8 cellular contexts compared by ENCODE assay signal in the genomic region with DNA sequence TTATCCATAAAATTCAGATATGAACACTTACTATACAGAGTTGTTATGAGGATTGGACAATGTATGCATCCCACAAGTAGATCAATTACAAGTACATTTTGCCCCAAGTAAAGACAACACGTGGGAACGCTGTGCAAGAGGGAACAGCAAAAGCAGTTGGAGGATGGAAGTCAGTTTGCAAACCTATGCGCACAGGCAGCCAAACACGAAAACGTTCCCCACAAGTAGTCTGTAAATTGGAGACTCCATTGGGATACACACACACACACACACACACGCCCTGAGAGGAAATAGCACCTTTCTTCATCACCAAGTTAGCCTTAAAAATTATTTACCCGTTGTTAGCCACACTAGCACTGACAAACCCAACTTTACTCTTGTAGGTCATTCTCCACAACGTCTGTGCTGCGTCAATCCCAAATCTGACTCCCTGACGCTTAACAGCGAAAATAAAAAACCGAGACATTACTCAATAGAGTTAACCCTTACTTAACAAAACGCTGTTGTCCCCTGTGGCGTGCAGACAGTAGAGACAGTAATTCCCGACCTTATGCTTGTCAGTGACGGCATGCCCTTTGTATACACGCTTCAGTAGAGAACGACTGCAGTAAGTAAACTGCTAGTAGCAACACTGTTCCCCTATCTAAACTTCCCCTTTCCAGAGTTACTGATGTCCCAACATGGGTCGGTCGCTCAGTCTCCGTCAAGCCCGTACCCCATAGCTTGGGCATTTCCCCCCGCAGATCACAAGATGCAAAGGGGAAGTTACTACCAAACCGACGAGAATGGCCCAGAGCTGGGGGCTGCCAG. TPM values are rescaled to one million over a fixed set of nuclear protein-coding genes. Genes with fewer than 3 reads are reported as not detected.
DNase-seq lines count a peak whose midpoint lies in the region; ATAC-seq and TF ChIP-seq lines count a peak whose summit lies in the region.

No MANE protein-coding gene starts in this region.

- H3K27me3 ChIP-seq in effector memory CD4-positive, alpha-beta T cell (replicated peaks; ENCODE audit: control insufficient read depth, insufficient read depth, low read length, poor library complexity, severe bottlenecking) = no peaks in the 10 kb centered on the region
- no peaks in the 10 kb centered on the region for H3K27me3 ChIP-seq in thoracic aorta (replicated peaks; ENCODE audit: insufficient read depth)

- H3K4me1 Mint-ChIP-seq in T-helper 1 cell treated with Interleukin-12 subunit alpha and Interleukin-12 subunit beta and Interleukin-4 antibody, amounts not matched to agents 30 μg/mL and 1 μg/mL, for 36 hours (ENCODE audit: low read depth) = peaks cover 31% of the 10 kb centered on the region

- peak overlapping the region; percentile 93 for H3K4me3 Mint-ChIP-seq in T-helper 1 cell treated with Interleukin-12 subunit alpha and Interleukin-12 subunit beta and Interleukin-4 antibody, amounts not matched to agents 30 μg/mL and 1 μg/mL, for 36 hours

- no peak for TF ChIP-seq CTCF in thoracic aorta (IDR thresholded peaks at IDR 0.05)

- peaks cover 1% of the 10 kb centered on the region for H3K9me3 Mint-ChIP-seq in T-helper 1 cell treated with Interleukin-12 subunit alpha and Interleukin-12 subunit beta and Interleukin-4 antibody, amounts not matched to agents 30 μg/mL and 1 μg/mL, for 36 hours

- peak overlapping the region; percentile 89 for H3K4me3 ChIP-seq in effector memory CD4-positive, alpha-beta T cell (ENCODE audit: insufficient read depth, low read depth, low read length, poor library complexity, severe bottlenecking)
- H3K4me3 ChIP-seq in thoracic aorta = peak overlapping the region; percentile 83

- DNase-seq in NCI-H2171 treated with DMSO at 0.1 percent for 48 hours (lab: John Stamatoyannopoulos, UW) (peak; percentile 47), NCI-H2171 (lab: John Stamatoyannopoulos, UW) (no peak), HT-29 (ENCODE audit: low spot score) (peak; percentile 53), lung microvascular endothelial cell (ENCODE audit: low read depth in 2 of 2) (peak; percentile 35 to 55), thoracic aorta (ENCODE audit: low spot score) (no peak)
- peak in 1 of 3 donors; percentile 41 for DNase-seq in effector memory CD4-positive, alpha-beta T cell

- H3K27ac ChIP-seq in effector memory CD4-positive, alpha-beta T cell (ENCODE audit: insufficient read depth, low read length, poor library complexity, severe bottlenecking) = peak overlapping the region; percentile 61
- peak overlapping the region; percentile 19 to 75 for H3K27ac ChIP-seq in thoracic aorta

- peaks cover 13% of the 10 kb centered on the region for H3K36me3 Mint-ChIP-seq in T-helper 1 cell treated with Interleukin-12 subunit alpha and Interleukin-12 subunit beta and Interleukin-4 antibody, amounts not matched to agents 30 μg/mL and 1 μg/mL, for 36 hours (ENCODE audit: low read depth)

- peaks cover 6% of the 10 kb centered on the region for H3K27me3 Mint-ChIP-seq in T-helper 1 cell treated with Interleukin-12 subunit alpha and Interleukin-12 subunit beta and Interleukin-4 antibody, amounts not matched to agents 30 μg/mL and 1 μg/mL, for 36 hours (ENCODE audit: low read depth)

- peak overlapping the region; percentile 85 for H3K27ac Mint-ChIP-seq in T-helper 1 cell treated with Interleukin-12 subunit alpha and Interleukin-12 subunit beta and Interleukin-4 antibody, amounts not matched to agents 30 μg/mL and 1 μg/mL, for 36 hours

- H3K4me1 ChIP-seq in effector memory CD4-positive, alpha-beta T cell (ENCODE audit: control insufficient read depth, insufficient read depth, low read length, poor library complexity, severe bottlenecking) = peaks cover 3% of the 10 kb centered on the region
- H3K4me1 ChIP-seq in thoracic aorta (ENCODE audit: control insufficient read depth in 1 of 2, low read depth in 2 of 2) = peaks cover 6 to 17% of the 10 kb centered on the region in 2 donors

- H3K9me3 ChIP-seq in effector memory CD4-positive, alpha-beta T cell (ENCODE audit: control insufficient read depth, low read length) = no peaks in the 10 kb centered on the region
- no peaks in the 10 kb centered on the region for H3K9me3 ChIP-seq in thoracic aorta

- ATAC-seq in GM21529 (IDR thresholded peaks at IDR 0.05; ENCODE audit: unreplicated experiment) (peak; percentile 62), thoracic aorta (ENCODE audit: insufficient number of reproducible peaks, low FRiP score, low read depth) (peak; percentile 9)

- no peaks in the 10 kb centered on the region for H3K36me3 ChIP-seq in effector memory CD4-positive, alpha-beta T cell (ENCODE audit: control insufficient read depth, insufficient read depth, low read length)
- H3K36me3 ChIP-seq in thoracic aorta = no peaks in the 10 kb centered on the region

RNA-seq across cellular contexts. Expression of a gene that starts 0.7 kb away (rescaled TPM):
- 18.9 and 23.2 TPM in 2 replicates for total RNA-seq in HT-29 (2014; rRNA removed; shearing (Covaris generic))
- 6.8 and 9.1 TPM in 2 replicates for total RNA-seq in lung microvascular endothelial cell
- total RNA-seq in thoracic aorta = 10 to 100 TPM; 37.2 to 41.3 TPM

Comparison
In these comparisons a context has a peak if more than half of its experiments do, and no peak if none do; other contexts are left out.
1. DNase-seq: peak in NCI-H2171 treated with DMSO at 0.1 percent for 48 hours (single experiment), HT-29 (single experiment) and lung microvascular endothelial cell (2 of 2); none in NCI-H2171 (single experiment) and thoracic aorta (single experiment).